Comparison of ENCODE assay signal across 2 cellular contexts in the genomic region with DNA sequence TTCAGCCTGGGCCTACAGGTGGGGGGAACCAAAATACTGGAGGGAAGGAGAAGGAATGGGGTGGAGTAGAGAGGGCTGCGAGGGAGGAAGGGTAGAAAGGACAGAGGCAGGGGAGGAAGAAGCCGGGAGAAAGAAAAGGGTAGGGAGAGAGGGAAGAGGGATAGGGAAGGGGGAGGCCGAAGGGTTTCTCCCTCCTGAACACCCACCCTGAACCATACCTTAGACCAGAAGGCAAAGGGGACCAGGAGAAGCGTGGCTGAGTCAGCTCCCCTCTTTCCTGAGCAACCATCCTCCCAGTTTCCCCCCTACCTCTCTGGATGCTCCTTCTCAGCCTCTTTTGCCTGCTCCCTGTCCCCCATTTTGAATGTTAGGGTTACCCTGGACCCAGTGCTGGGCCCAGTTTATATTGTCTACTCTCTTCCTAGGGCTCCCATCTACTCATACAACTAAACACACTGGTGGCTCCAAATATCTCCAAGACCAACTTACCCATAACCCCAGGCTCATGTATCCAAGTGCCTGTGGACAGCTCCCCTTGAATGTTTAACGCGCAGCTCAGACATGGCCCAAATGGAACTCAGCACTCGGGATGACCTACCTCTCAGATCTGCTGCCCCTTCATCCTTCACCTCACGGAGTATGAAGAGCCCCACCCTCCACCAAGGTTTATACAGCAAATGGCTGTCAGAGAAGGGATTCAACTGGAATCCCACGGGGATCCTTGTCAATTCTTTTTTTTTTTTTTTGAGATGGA.
TF ChIP-seq lines count a peak whose summit lies in the region.

No MANE protein-coding gene starts in this region.

TF ChIP-seq in HepG2, 621 proteins besides CTCF, POLR2A, EP300 and RAD21:
- TF ChIP-seq CEBPZ (IDR thresholded peaks at IDR 0.05; ENCODE audit: low read length), result no peak
- TF ChIP-seq, protein P1, sequence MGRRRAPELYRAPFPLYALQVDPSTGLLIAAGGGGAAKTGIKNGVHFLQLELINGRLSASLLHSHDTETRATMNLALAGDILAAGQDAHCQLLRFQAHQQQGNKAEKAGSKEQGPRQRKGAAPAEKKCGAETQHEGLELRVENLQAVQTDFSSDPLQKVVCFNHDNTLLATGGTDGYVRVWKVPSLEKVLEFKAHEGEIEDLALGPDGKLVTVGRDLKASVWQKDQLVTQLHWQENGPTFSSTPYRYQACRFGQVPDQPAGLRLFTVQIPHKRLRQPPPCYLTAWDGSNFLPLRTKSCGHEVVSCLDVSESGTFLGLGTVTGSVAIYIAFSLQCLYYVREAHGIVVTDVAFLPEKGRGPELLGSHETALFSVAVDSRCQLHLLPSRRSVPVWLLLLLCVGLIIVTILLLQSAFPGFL (CRISPR knock-in tag; IDR thresholded peaks at IDR 0.05), result no peak
- peak; percentile 64 for TF ChIP-seq HNRNPK (IDR thresholded peaks at IDR 0.05; ENCODE audit: low read depth, low read length, poor library complexity, severe bottlenecking)
- TF ChIP-seq TBL1XR1 (IDR thresholded peaks at IDR 0.05; ENCODE audit: borderline replicate concordance, low read length, partially characterized antibody), result no peak
- no peak for TF ChIP-seq RBM22 (optimal IDR thresholded peaks at IDR 0.05; ENCODE audit: low read length)
- peak; percentile 26 for TF ChIP-seq PCBP2 (optimal IDR thresholded peaks at IDR 0.05; ENCODE audit: low read depth, low read length, poor library complexity, severe bottlenecking)

TF ChIP-seq in GM23338, 12 proteins besides CTCF, POLR2A, EP300 and RAD21:
- TF ChIP-seq, protein P2, sequence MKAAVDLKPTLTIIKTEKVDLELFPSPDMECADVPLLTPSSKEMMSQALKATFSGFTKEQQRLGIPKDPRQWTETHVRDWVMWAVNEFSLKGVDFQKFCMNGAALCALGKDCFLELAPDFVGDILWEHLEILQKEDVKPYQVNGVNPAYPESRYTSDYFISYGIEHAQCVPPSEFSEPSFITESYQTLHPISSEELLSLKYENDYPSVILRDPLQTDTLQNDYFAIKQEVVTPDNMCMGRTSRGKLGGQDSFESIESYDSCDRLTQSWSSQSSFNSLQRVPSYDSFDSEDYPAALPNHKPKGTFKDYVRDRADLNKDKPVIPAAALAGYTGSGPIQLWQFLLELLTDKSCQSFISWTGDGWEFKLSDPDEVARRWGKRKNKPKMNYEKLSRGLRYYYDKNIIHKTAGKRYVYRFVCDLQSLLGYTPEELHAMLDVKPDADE (IDR thresholded peaks at IDR 0.05), result no peak
- TF ChIP-seq EZH2phosphoT487 (IDR thresholded peaks at IDR 0.05; ENCODE audit: unreplicated experiment) (no peak), NANOG (IDR thresholded peaks at IDR 0.05; ENCODE audit: borderline replicate concordance) (no peak), POLR2AphosphoS5 (IDR thresholded peaks at IDR 0.05; ENCODE audit: low read depth) (no peak), EZH2 (IDR thresholded peaks at IDR 0.05; ENCODE audit: low read depth, unreplicated experiment) (no peak), REST (IDR thresholded peaks at IDR 0.05; ENCODE audit: unreplicated experiment) (no peak)
